In the genomic region with DNA sequence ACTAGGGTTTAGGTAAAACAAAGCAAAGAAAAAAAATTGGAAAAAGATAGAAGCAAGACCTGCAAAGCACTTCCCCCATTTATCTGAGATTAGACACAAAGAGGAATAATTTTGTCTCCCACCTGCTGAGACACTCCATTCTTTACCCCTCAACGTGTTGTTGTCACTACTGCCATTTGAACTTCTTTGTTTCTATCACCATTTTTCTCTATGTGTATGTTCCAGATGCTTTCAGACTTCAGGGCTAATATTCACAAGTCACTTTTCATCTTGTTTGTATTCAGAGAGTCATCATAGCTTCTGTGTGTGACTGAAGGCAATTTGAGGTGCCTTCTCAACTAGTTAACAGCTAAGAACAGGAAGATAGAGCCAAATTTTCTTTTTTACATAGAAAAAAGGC, we compare ENCODE assay signal across 28 cellular contexts.
"Had no signal": no experiment of that assay in that cellular context is flagged by ENCODE, and none has a peak within 500 bp of the region (broad histone marks: within the 10 kb centered on the region; RNA-seq: fewer than 3 reads in every experiment).

No MANE protein-coding gene starts in this region.

- H3K36me3 Mint-ChIP-seq: naive thymus-derived CD8-positive, alpha-beta T cell; natural killer cell treated with Interleukin-12 subunit alpha and Interleukin-12 subunit beta and Interleukin-15 and Interleukin-18, amount 100 ng/mL, for 72 hours; stimulated activated effector memory CD8-positive, alpha-beta T cell treated with anti-CD3 and anti-CD28 coated beads, Interleukin-12 subunit alpha, Interleukin-12 subunit beta, amount 100 ng/mL, for 72 hours; stimulated activated naive B cell treated with anti-CD40 and anti-IgM and Interleukin-4, amounts not matched to agents 10 μg/mL and 1 μg/mL and 100 μg/mL, for 72 hours had no signal

- H3K4me3 Mint-ChIP-seq: naive thymus-derived CD8-positive, alpha-beta T cell; natural killer cell treated with Interleukin-12 subunit alpha and Interleukin-12 subunit beta and Interleukin-15 and Interleukin-18, amount 100 ng/mL, for 72 hours; nephron progenitor cell; stimulated activated effector memory CD8-positive, alpha-beta T cell treated with anti-CD3 and anti-CD28 coated beads, Interleukin-12 subunit alpha, Interleukin-12 subunit beta, amount 100 ng/mL, for 72 hours; stimulated activated naive B cell treated with anti-CD40 and anti-IgM and Interleukin-4, amounts not matched to agents 10 μg/mL and 1 μg/mL and 100 μg/mL, for 72 hours; stimulated activated naive CD8-positive, alpha-beta T cell treated with anti-CD3 and anti-CD28 coated beads, Interleukin-15, Interleukin-2, amounts not matched to agents 100 ng/mL and 50 ng/mL, for 24 hours had no signal

- H3K27ac ChIP-seq: ovary, parathyroid adenoma, psoas muscle, right lobe of liver, sigmoid colon, stomach, thoracic aorta, thyroid gland, tibial nerve, upper lobe of left lung, vagina had no signal

- H3K27me3 ChIP-seq: ovary, right lobe of liver, sigmoid colon, stomach, thyroid gland, tibial nerve, upper lobe of left lung, vagina had no signal

- H3K27me3 Mint-ChIP-seq: progenitor cell of endocrine pancreas; stimulated activated naive B cell treated with anti-CD40 and anti-IgM and Interleukin-4, amounts not matched to agents 10 μg/mL and 1 μg/mL and 100 μg/mL, for 72 hours had no signal

- H3K9me3 Mint-ChIP-seq: naive thymus-derived CD8-positive, alpha-beta T cell; natural killer cell treated with Interleukin-12 subunit alpha and Interleukin-12 subunit beta and Interleukin-15 and Interleukin-18, amount 100 ng/mL, for 72 hours; nephron progenitor cell; stimulated activated effector memory CD8-positive, alpha-beta T cell treated with anti-CD3 and anti-CD28 coated beads, Interleukin-12 subunit alpha, Interleukin-12 subunit beta, amount 100 ng/mL, for 72 hours; stimulated activated naive B cell treated with anti-CD40 and anti-IgM and Interleukin-4, amounts not matched to agents 10 μg/mL and 1 μg/mL and 100 μg/mL, for 72 hours; stimulated activated naive CD8-positive, alpha-beta T cell treated with anti-CD3 and anti-CD28 coated beads, Interleukin-15, Interleukin-2, amounts not matched to agents 100 ng/mL and 50 ng/mL, for 24 hours had no signal

- H3K36me3 ChIP-seq: ovary, right lobe of liver, sigmoid colon, stomach, thoracic aorta, thyroid gland, tibial nerve, upper lobe of left lung, vagina had no signal

- H3K27ac Mint-ChIP-seq: naive thymus-derived CD8-positive, alpha-beta T cell; natural killer cell treated with Interleukin-12 subunit alpha and Interleukin-12 subunit beta and Interleukin-15 and Interleukin-18, amount 100 ng/mL, for 72 hours; nephron progenitor cell; progenitor cell of endocrine pancreas; stimulated activated effector memory CD8-positive, alpha-beta T cell treated with anti-CD3 and anti-CD28 coated beads, Interleukin-12 subunit alpha, Interleukin-12 subunit beta, amount 100 ng/mL, for 72 hours; stimulated activated naive B cell treated with anti-CD40 and anti-IgM and Interleukin-4, amounts not matched to agents 10 μg/mL and 1 μg/mL and 100 μg/mL, for 72 hours; stimulated activated naive CD8-positive, alpha-beta T cell treated with anti-CD3 and anti-CD28 coated beads, Interleukin-15, Interleukin-2, amounts not matched to agents 100 ng/mL and 50 ng/mL, for 24 hours had no signal

- DNase-seq: naive thymus-derived CD8-positive, alpha-beta T cell; nephron progenitor cell; occipital lobe; ovary; posterior cingulate gyrus; psoas muscle; right cardiac atrium; right lobe of liver; sigmoid colon; small intestine; stimulated activated CD4-positive, alpha-beta T cell treated with anti-CD3 and anti-CD28 coated beads, Interleukin-15, amount 100 ng/mL, for 24 hours; stimulated activated CD4-positive, alpha-beta T cell treated with anti-CD3 and anti-CD28 coated beads, Interleukin-2, amount 100 ng/mL, for 24 hours; stimulated activated CD4-positive, alpha-beta T cell treated with anti-CD3 and anti-CD28 coated beads, Interleukin-2, amount 100 ng/mL, for 48 hours; stimulated activated CD4-positive, alpha-beta T cell treated with anti-CD3 and anti-CD28 coated beads, Interleukin-4, amount 100 ng/mL, for 24 hours; stimulated activated naive B cell treated with anti-CD40 and anti-IgM and Interleukin-4, amounts not matched to agents 10 μg/mL and 1 μg/mL and 100 μg/mL, for 72 hours; stimulated activated naive CD4-positive, alpha-beta T cell treated with Interleukin-2 at 50 U/mL for 16 hours; stomach; thyroid gland; trophoblast cell; upper lobe of left lung had no signal

- H3K9ac ChIP-seq: parathyroid adenoma had no signal

- H3K4me3 ChIP-seq: ovary, psoas muscle, right lobe of liver, sigmoid colon, stomach, thoracic aorta, thyroid gland, tibial nerve, upper lobe of left lung, vagina had no signal

- H3K79me2 ChIP-seq: parathyroid adenoma had no signal

- ATAC-seq: naive thymus-derived CD8-positive, alpha-beta T cell; natural killer cell treated with Interleukin-12 subunit alpha and Interleukin-12 subunit beta and Interleukin-15 and Interleukin-18, amount 100 ng/mL, for 72 hours; psoas muscle; right cardiac atrium; right lobe of liver; stimulated activated effector memory CD8-positive, alpha-beta T cell treated with anti-CD3 and anti-CD28 coated beads, Interleukin-12 subunit alpha, Interleukin-12 subunit beta, amount 100 ng/mL, for 72 hours; stimulated activated naive B cell treated with anti-CD40 and anti-IgM and Interleukin-4, amounts not matched to agents 10 μg/mL and 1 μg/mL and 100 μg/mL, for 72 hours had no signal

- H3K9me3 ChIP-seq: ovary, psoas muscle, right lobe of liver, sigmoid colon, stomach, thoracic aorta, thyroid gland, tibial nerve, upper lobe of left lung, vagina had no signal

- H3K4me1 Mint-ChIP-seq: naive thymus-derived CD8-positive, alpha-beta T cell; stimulated activated effector memory CD8-positive, alpha-beta T cell treated with anti-CD3 and anti-CD28 coated beads, Interleukin-12 subunit alpha, Interleukin-12 subunit beta, amount 100 ng/mL, for 72 hours; stimulated activated naive B cell treated with anti-CD40 and anti-IgM and Interleukin-4, amounts not matched to agents 10 μg/mL and 1 μg/mL and 100 μg/mL, for 72 hours had no signal

- H2AFZ ChIP-seq: parathyroid adenoma had no signal

- H3K4me1 ChIP-seq: parathyroid adenoma, psoas muscle, right lobe of liver, sigmoid colon, stomach, thyroid gland, upper lobe of left lung, vagina had no signal
